Comparison of ENCODE assay signal across 1 cellular context in genomic region chr11:2818021-2818420, GRCh38.
TF ChIP-seq lines count a peak whose summit lies in the region.

No MANE protein-coding gene starts in this region.

TF ChIP-seq in IMR-90, 13 proteins besides CTCF, POLR2A, EP300 and RAD21 (continued from another document):
- no peak for TF ChIP-seq NFE2L2 (IDR thresholded peaks at IDR 0.05; ENCODE audit: low read depth, low read length)
- no peak for TF ChIP-seq BHLHE40 (IDR thresholded peaks at IDR 0.05; ENCODE audit: low read depth, low read length)
- no peak for TF ChIP-seq RCOR1 (IDR thresholded peaks at IDR 0.05; ENCODE audit: insufficient replicate concordance, low read length)
- no peak for TF ChIP-seq CHD1 (IDR thresholded peaks at IDR 0.05; ENCODE audit: low read depth, low read length)
- no peak for TF ChIP-seq CEBPB (IDR thresholded peaks at IDR 0.05; ENCODE audit: low read depth, low read length)
- TF ChIP-seq RFX5 (IDR thresholded peaks at IDR 0.05; ENCODE audit: low read depth, low read length): no peak
- TF ChIP-seq ELK1 (IDR thresholded peaks at IDR 0.05; ENCODE audit: borderline replicate concordance, low read depth, low read length): no peak
- TF ChIP-seq SMC3 (IDR thresholded peaks at IDR 0.05; ENCODE audit: low read depth, low read length): no peak
- no peak for TF ChIP-seq FOS (IDR thresholded peaks at IDR 0.05; ENCODE audit: low read depth, low read length)
- TF ChIP-seq MXI1 (IDR thresholded peaks at IDR 0.05; ENCODE audit: borderline replicate concordance, low read depth, low read length): no peak
- TF ChIP-seq MAFK (IDR thresholded peaks at IDR 0.05; ENCODE audit: low read depth, low read length): no peak
